30 cellular contexts compared by ENCODE assay signal in the genomic region with DNA sequence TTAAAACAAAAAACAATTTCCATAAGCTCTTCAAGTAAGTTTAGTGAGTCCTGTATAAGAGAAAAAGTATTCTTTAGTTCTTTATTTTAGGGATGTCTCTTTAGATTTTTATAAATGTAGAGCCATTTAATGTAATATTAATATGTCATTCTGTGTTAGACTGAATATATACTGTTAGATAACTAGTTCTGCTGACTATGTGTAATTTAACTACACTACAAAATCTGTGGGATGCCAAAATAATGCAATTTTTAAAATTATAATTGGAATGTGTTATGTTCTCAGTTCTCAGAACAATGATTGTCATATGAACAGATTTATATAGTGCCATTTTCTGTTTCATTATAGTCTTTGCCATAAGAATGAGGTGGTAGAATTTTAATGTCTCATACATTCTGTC.
"Had no signal": no experiment of that assay in that cellular context is flagged by ENCODE, and none has a peak within 500 bp of the region (broad histone marks: within the 10 kb centered on the region; RNA-seq: fewer than 3 reads in every experiment).

No MANE protein-coding gene starts in this region.

- H3K4me2 ChIP-seq: smooth muscle cell had no signal

- H3K27me3 Mint-ChIP-seq: naive B cell; naive thymus-derived CD8-positive, alpha-beta T cell; natural killer cell treated with Interleukin-12 subunit alpha and Interleukin-12 subunit beta and Interleukin-15 and Interleukin-18, amount 100 ng/mL, for 72 hours; progenitor cell of endocrine pancreas; stimulated activated naive B cell treated with anti-CD40 and anti-IgM and Interleukin-4, amounts not matched to agents 10 μg/mL and 1 μg/mL and 100 μg/mL, for 72 hours; stimulated activated naive CD8-positive, alpha-beta T cell treated with anti-CD3 and anti-CD28 coated beads, Interleukin-15, Interleukin-2, amounts not matched to agents 100 ng/mL and 50 ng/mL, for 24 hours had no signal

- DNase-seq: naive B cell; naive thymus-derived CD8-positive, alpha-beta T cell; nephron progenitor cell; occipital lobe; ovary; posterior cingulate gyrus; psoas muscle; right cardiac atrium; stimulated activated CD4-positive, alpha-beta T cell treated with anti-CD3 and anti-CD28 coated beads, Interleukin-15, amount 100 ng/mL, for 24 hours; stimulated activated CD4-positive, alpha-beta T cell treated with anti-CD3 and anti-CD28 coated beads, Interleukin-2, amount 100 ng/mL, for 24 hours; stimulated activated CD4-positive, alpha-beta T cell treated with anti-CD3 and anti-CD28 coated beads, Interleukin-2, amount 100 ng/mL, for 48 hours; stimulated activated CD4-positive, alpha-beta T cell treated with anti-CD3 and anti-CD28 coated beads, Interleukin-4, amount 100 ng/mL, for 24 hours; stimulated activated naive B cell treated with anti-CD40 and anti-IgM and Interleukin-4, amounts not matched to agents 10 μg/mL and 1 μg/mL and 100 μg/mL, for 72 hours; stimulated activated naive CD4-positive, alpha-beta T cell treated with Interleukin-2 at 50 U/mL for 16 hours; stomach; thyroid gland; trophoblast cell; upper lobe of right lung; uterus had no signal

- H3K79me2 ChIP-seq: parathyroid adenoma had no signal

- H3K36me3 ChIP-seq: ovary, stomach, thoracic aorta, thyroid gland, tibial nerve, upper lobe of right lung had no signal

- H3K27ac ChIP-seq: ovary, parathyroid adenoma, psoas muscle, stomach, thoracic aorta, thyroid gland, tibial nerve, upper lobe of right lung, uterus had no signal

- H3K36me3 Mint-ChIP-seq: naive B cell; naive thymus-derived CD8-positive, alpha-beta T cell; natural killer cell treated with Interleukin-12 subunit alpha and Interleukin-12 subunit beta and Interleukin-15 and Interleukin-18, amount 100 ng/mL, for 72 hours; stimulated activated effector memory CD8-positive, alpha-beta T cell treated with anti-CD3 and anti-CD28 coated beads, Interleukin-12 subunit alpha, Interleukin-12 subunit beta, amount 100 ng/mL, for 72 hours; stimulated activated naive B cell treated with anti-CD40 and anti-IgM and Interleukin-4, amounts not matched to agents 10 μg/mL and 1 μg/mL and 100 μg/mL, for 72 hours had no signal

- ATAC-seq: naive thymus-derived CD8-positive, alpha-beta T cell; natural killer cell treated with Interleukin-12 subunit alpha and Interleukin-12 subunit beta and Interleukin-15 and Interleukin-18, amount 100 ng/mL, for 72 hours; psoas muscle; right cardiac atrium; sciatic nerve; stimulated activated effector memory CD8-positive, alpha-beta T cell treated with anti-CD3 and anti-CD28 coated beads, Interleukin-12 subunit alpha, Interleukin-12 subunit beta, amount 100 ng/mL, for 72 hours; stimulated activated naive B cell treated with anti-CD40 and anti-IgM and Interleukin-4, amounts not matched to agents 10 μg/mL and 1 μg/mL and 100 μg/mL, for 72 hours; upper lobe of right lung had no signal

- H3K27me3 ChIP-seq: ovary, stomach, thyroid gland, tibial nerve, upper lobe of right lung, uterus had no signal

- H3K4me1 Mint-ChIP-seq: naive B cell; naive thymus-derived CD8-positive, alpha-beta T cell; nephron progenitor cell; stimulated activated effector memory CD8-positive, alpha-beta T cell treated with anti-CD3 and anti-CD28 coated beads, Interleukin-12 subunit alpha, Interleukin-12 subunit beta, amount 100 ng/mL, for 72 hours; stimulated activated naive B cell treated with anti-CD40 and anti-IgM and Interleukin-4, amounts not matched to agents 10 μg/mL and 1 μg/mL and 100 μg/mL, for 72 hours had no signal

- H3K4me1 ChIP-seq: parathyroid adenoma, psoas muscle, stomach, thyroid gland, tibial nerve, upper lobe of right lung, uterus had no signal

- H3K9me3 Mint-ChIP-seq: nephron progenitor cell had no signal

- H3K9ac ChIP-seq: parathyroid adenoma had no signal

- H3K27ac Mint-ChIP-seq: naive B cell; naive thymus-derived CD8-positive, alpha-beta T cell; natural killer cell treated with Interleukin-12 subunit alpha and Interleukin-12 subunit beta and Interleukin-15 and Interleukin-18, amount 100 ng/mL, for 72 hours; nephron progenitor cell; progenitor cell of endocrine pancreas; stimulated activated effector memory CD8-positive, alpha-beta T cell treated with anti-CD3 and anti-CD28 coated beads, Interleukin-12 subunit alpha, Interleukin-12 subunit beta, amount 100 ng/mL, for 72 hours; stimulated activated naive B cell treated with anti-CD40 and anti-IgM and Interleukin-4, amounts not matched to agents 10 μg/mL and 1 μg/mL and 100 μg/mL, for 72 hours; stimulated activated naive CD8-positive, alpha-beta T cell treated with anti-CD3 and anti-CD28 coated beads, Interleukin-15, Interleukin-2, amounts not matched to agents 100 ng/mL and 50 ng/mL, for 24 hours had no signal

- H3K9me3 ChIP-seq: ovary, stomach, thoracic aorta, thyroid gland, tibial nerve, upper lobe of right lung, uterus had no signal

- H3K4me3 Mint-ChIP-seq: naive B cell; naive thymus-derived CD8-positive, alpha-beta T cell; natural killer cell treated with Interleukin-12 subunit alpha and Interleukin-12 subunit beta and Interleukin-15 and Interleukin-18, amount 100 ng/mL, for 72 hours; nephron progenitor cell; neural crest cell; stimulated activated effector memory CD8-positive, alpha-beta T cell treated with anti-CD3 and anti-CD28 coated beads, Interleukin-12 subunit alpha, Interleukin-12 subunit beta, amount 100 ng/mL, for 72 hours; stimulated activated naive B cell treated with anti-CD40 and anti-IgM and Interleukin-4, amounts not matched to agents 10 μg/mL and 1 μg/mL and 100 μg/mL, for 72 hours; stimulated activated naive CD8-positive, alpha-beta T cell treated with anti-CD3 and anti-CD28 coated beads, Interleukin-15, Interleukin-2, amounts not matched to agents 100 ng/mL and 50 ng/mL, for 24 hours had no signal

- H2AFZ ChIP-seq: parathyroid adenoma had no signal

- H3K4me3 ChIP-seq: ovary, psoas muscle, skin epidermis, smooth muscle cell, stomach, thoracic aorta, thyroid gland, tibial nerve, upper lobe of right lung, uterus had no signal
